ENCODE assay signal across 16 cellular contexts in the genomic region with DNA sequence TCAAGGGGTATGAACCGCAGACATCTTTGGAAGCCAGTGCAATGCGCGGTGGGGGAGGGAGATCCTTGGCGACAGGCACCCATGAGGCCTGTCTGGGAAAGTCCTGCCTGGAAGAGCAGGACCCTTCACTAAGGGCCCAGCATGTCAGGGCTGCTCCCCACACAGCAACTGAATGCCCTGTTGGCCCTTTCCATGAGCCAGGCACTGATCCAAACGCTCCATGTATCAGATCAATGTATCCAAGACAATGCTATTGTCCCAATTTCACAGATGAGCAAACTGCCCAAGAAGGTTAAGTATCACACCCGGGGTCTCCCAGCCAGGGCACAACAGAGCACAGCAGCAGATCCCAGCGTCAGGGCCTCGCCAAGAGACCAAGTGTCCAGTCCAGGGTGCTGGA.
DNase-seq lines count a peak whose midpoint lies in the region; ATAC-seq and TF ChIP-seq lines count a peak whose summit lies in the region.
"Had no signal": no experiment of that assay in that cellular context is flagged by ENCODE, and none has a peak within 500 bp of the region (broad histone marks: within the 10 kb centered on the region; RNA-seq: fewer than 3 reads in every experiment).

No MANE protein-coding gene starts in this region.

- ATAC-seq in central memory CD8-positive, alpha-beta T cell (replicated peaks; ENCODE audit: extremely low read depth, poor library complexity, severe bottlenecking) = no peak
- ATAC-seq in sciatic nerve = no peak
- ATAC-seq in GM18868 (IDR thresholded peaks at IDR 0.05; ENCODE audit: unreplicated experiment) = no peak

- no peaks in the 10 kb centered on the region for H3K36me3 ChIP-seq in BLaER1
- H3K36me3 ChIP-seq in BLaER1 treated with 17β-estradiol and CSF1 and Interleukin-3, amounts not matched to agents 10 nM and 100 nM = no peaks in the 10 kb centered on the region

- H3K4me1 Mint-ChIP-seq in central memory CD8-positive, alpha-beta T cell = peaks cover 55% of the 10 kb centered on the region
- no peaks in the 10 kb centered on the region for H3K4me1 Mint-ChIP-seq in osteocyte (ENCODE audit: unreplicated experiment)
- H3K4me1 Mint-ChIP-seq: CD14-positive monocyte had no signal

- peaks cover 26% of the 10 kb centered on the region for H3K9me3 ChIP-seq in BLaER1
- H3K9me3 ChIP-seq in BLaER1 treated with 17β-estradiol and CSF1 and Interleukin-3, amounts not matched to agents 10 nM and 100 nM (replicated peaks in 1 of 11) = peaks cover 16 to 34% (median 26%) of the 10 kb centered on the region in 11 experiments; a peak in 20 of 22 replicates

- H3K27me3 Mint-ChIP-seq in central memory CD8-positive, alpha-beta T cell = peaks cover 10% of the 10 kb centered on the region
- H3K27me3 Mint-ChIP-seq in osteocyte (ENCODE audit: unreplicated experiment) = no peaks in the 10 kb centered on the region

- H3K9me3 Mint-ChIP-seq in central memory CD8-positive, alpha-beta T cell = no peaks in the 10 kb centered on the region
- peaks cover 14% of the 10 kb centered on the region for H3K9me3 Mint-ChIP-seq in osteocyte (ENCODE audit: unreplicated experiment)
- H3K9me3 Mint-ChIP-seq: CD4-positive, alpha-beta T cell had no signal

- intact Hi-C loops in sciatic nerve (cut with DNase I) = no loop called here

- no peak overlapping the region for H3K4me3 Mint-ChIP-seq in central memory CD8-positive, alpha-beta T cell
- H3K4me3 Mint-ChIP-seq in osteocyte (ENCODE audit: unreplicated experiment) = no peak overlapping the region
- H3K4me3 Mint-ChIP-seq: CD14-positive monocyte; CD4-positive, alpha-beta T cell had no signal

- H3K27me3 ChIP-seq in BLaER1 = no peaks in the 10 kb centered on the region
- H3K27me3 ChIP-seq in BLaER1 treated with 17β-estradiol and CSF1 and Interleukin-3, amounts not matched to agents 10 nM and 100 nM = no peaks in the 10 kb centered on the region

- peaks cover 13% of the 10 kb centered on the region for H3K36me3 Mint-ChIP-seq in central memory CD8-positive, alpha-beta T cell (ENCODE audit: insufficient read depth)
- H3K36me3 Mint-ChIP-seq in osteocyte (ENCODE audit: unreplicated experiment) = no peaks in the 10 kb centered on the region
- H3K36me3 Mint-ChIP-seq: CD14-positive monocyte; CD8-positive, alpha-beta memory T cell had no signal

- peak overlapping the region; percentile 62 for H3K27ac Mint-ChIP-seq in central memory CD8-positive, alpha-beta T cell (ENCODE audit: low read depth)
- H3K27ac Mint-ChIP-seq in osteocyte (ENCODE audit: unreplicated experiment) = no peak overlapping the region
- H3K27ac Mint-ChIP-seq: CD14-positive monocyte; CD4-positive, alpha-beta T cell had no signal

- peak overlapping the region; percentile 47 for H3K4me2 ChIP-seq in BLaER1
- peak overlapping the region in 6 of 11 experiments; percentile 44 to 54 (median 51); a peak in 12 of 22 replicates for H3K4me2 ChIP-seq in BLaER1 treated with 17β-estradiol and CSF1 and Interleukin-3, amounts not matched to agents 10 nM and 100 nM

- H3K27ac ChIP-seq in BLaER1 = 0 out of 2 replicates have a peak overlapping the region, but pooled peaks have one; percentile 46
- H3K27ac ChIP-seq in BLaER1 treated with 17β-estradiol and CSF1 and Interleukin-3, amounts not matched to agents 10 nM and 100 nM = no peak overlapping the region

- H4K20me1 ChIP-seq in BLaER1 = no peaks in the 10 kb centered on the region
- H4K20me1 ChIP-seq in BLaER1 treated with 17β-estradiol and CSF1 and Interleukin-3, amounts not matched to agents 10 nM and 100 nM = no peaks in the 10 kb centered on the region; a peak in 1 of 22 replicates

- no peak for TF ChIP-seq CTCF in osteocyte (IDR thresholded peaks at IDR 0.05)

- no peak for DNase-seq in central memory CD8-positive, alpha-beta T cell (ENCODE audit: low spot score in 2 of 2)
- peak; percentile 25 for DNase-seq in sciatic nerve (ENCODE audit: low spot score)
- no peak for DNase-seq in DMS 273 treated with DMSO at 0.1 percent for 48 hours (lab: John Stamatoyannopoulos, UW)
- DNase-seq in kidney tubule cell (ENCODE audit: low spot score) = no peak
- DNase-seq in osteocyte (ENCODE audit: extremely low spot score, unreplicated experiment) = no peak
- DNase-seq: CD8-positive, alpha-beta memory T cell; DMS53; DMS79 treated with DMSO at 0.1 percent for 48 hours; GF-D8; H7; HCEC 1CT had no signal

- peaks cover 80% of the 10 kb centered on the region for H3K4me1 ChIP-seq in BLaER1
- peaks cover 11 to 79% (median 62%) of the 10 kb centered on the region in 10 experiments for H3K4me1 ChIP-seq in BLaER1 treated with 17β-estradiol and CSF1 and Interleukin-3, amounts not matched to agents 10 nM and 100 nM

- no peak overlapping the region for H3K4me3 ChIP-seq in BLaER1
- H3K4me3 ChIP-seq in BLaER1 treated with 17β-estradiol and CSF1 and Interleukin-3, amounts not matched to agents 10 nM and 100 nM = no peak overlapping the region

- H3K9ac ChIP-seq in BLaER1 = no peak overlapping the region
- no peak overlapping the region for H3K9ac ChIP-seq in BLaER1 treated with 17β-estradiol and CSF1 and Interleukin-3, amounts not matched to agents 10 nM and 100 nM
